ENCODE assay signal across 9 cellular contexts in genomic region chr3:81339040-81339845, GRCh38.
A peak's percentile ranks its signal among the peaks of the same experiment; 100 is the strongest.
DNase-seq lines count a peak whose midpoint lies in the region; ATAC-seq and TF ChIP-seq lines count a peak whose summit lies in the region.
"Had no signal": no experiment of that assay in that cellular context is flagged by ENCODE, and none has a peak within 500 bp of the region (broad histone marks: within the 10 kb centered on the region; RNA-seq: fewer than 3 reads in every experiment).

No MANE protein-coding gene starts in this region.

- no peaks in the 10 kb centered on the region for H3K9me3 ChIP-seq in vagina

- no peak for TF ChIP-seq POLR2A in vagina (IDR thresholded peaks at IDR 0.05)

- TF ChIP-seq CTCF in fibroblast of the aortic adventitia (IDR thresholded peaks at IDR 0.05; ENCODE audit: insufficient read depth, low read length) (peak; percentile 70), vagina (IDR thresholded peaks at IDR 0.05) (no peak)

- no peaks in the 10 kb centered on the region for H3K4me1 ChIP-seq in vagina

- intact Hi-C loops in Right ventricle myocardium superior (cut with DNase I) = no loop called here
- intact Hi-C loops in vagina (cut with DNase I) = no loop called here

- no peak overlapping the region for H3K4me3 ChIP-seq in fibroblast of the aortic adventitia (ENCODE audit: low read depth, low read length)
- H3K4me3 ChIP-seq in vagina = no peak overlapping the region

- peak; percentile 25 for DNase-seq in NCI-H510A treated with DMSO at 0.1 percent for 48 hours (lab: John Stamatoyannopoulos, UW)
- no peak for DNase-seq in NCI-H510A (lab: John Stamatoyannopoulos, UW)
- peak; percentile 4 for DNase-seq in NCI-H526 treated with DMSO at 0.1 percent for 48 hours (lab: John Stamatoyannopoulos, UW)
- peak; percentile 25 for DNase-seq in fibroblast of the aortic adventitia (ENCODE audit: low read depth)
- DNase-seq in Ammon's horn (ENCODE audit: low spot score) = no peak
- DNase-seq in Right ventricle myocardium superior = no peak
- no peak for DNase-seq in vagina (ENCODE audit: extremely low spot score in 2 of 2)
- DNase-seq: activated naive CD8-positive, alpha-beta T cell treated with anti-CD3 and anti-CD28 coated beads, Interleukin-2, amount 10 ng/mL, durations not matched to agents 7 days and 5 days had no signal

- ATAC-seq in HG02678 (IDR thresholded peaks at IDR 0.05; ENCODE audit: unreplicated experiment) (peak; percentile 84), Right ventricle myocardium superior (ENCODE audit: poor library complexity) (no peak)

- no peaks in the 10 kb centered on the region for H3K36me3 ChIP-seq in vagina

- H3K27me3 ChIP-seq in vagina = no peaks in the 10 kb centered on the region

- no peak overlapping the region for H3K27ac ChIP-seq in vagina

Comparison
In these comparisons a context has a peak if more than half of its experiments do, and no peak if none do; other contexts are left out.
1. DNase-seq: peak in NCI-H510A treated with DMSO at 0.1 percent for 48 hours (single experiment), NCI-H526 treated with DMSO at 0.1 percent for 48 hours (single experiment) and fibroblast of the aortic adventitia (single experiment); none in NCI-H510A (single experiment), Ammon's horn (single experiment), Right ventricle myocardium superior (single experiment) and vagina (0 of 2).